In genomic region chr13:44660050-44660449, GRCh38 we compare ENCODE assay signal across 34 cellular contexts.
DNase-seq lines count a peak whose midpoint lies in the region; ATAC-seq and TF ChIP-seq lines count a peak whose summit lies in the region.
"Had no signal": no experiment of that assay in that cellular context is flagged by ENCODE, and none has a peak within 500 bp of the region (broad histone marks: within the 10 kb centered on the region; RNA-seq: fewer than 3 reads in every experiment).

No MANE protein-coding gene starts in this region.

- no peak overlapping the region for H3K4me3 Mint-ChIP-seq in stimulated activated memory B cell treated with anti-CD40 and anti-IgM and Interleukin-4, amounts not matched to agents 10 μg/mL and 1 μg/mL and 100 μg/mL, for 72 hours
- H3K4me3 Mint-ChIP-seq: activated CD4-positive, alpha-beta memory T cell treated with anti-CD3 and anti-CD28 coated beads for 36 hours; effector memory CD8-positive, alpha-beta T cell; immature natural killer cell; nephron had no signal

- H3K36me3 Mint-ChIP-seq in stimulated activated memory B cell treated with anti-CD40 and anti-IgM and Interleukin-4, amounts not matched to agents 10 μg/mL and 1 μg/mL and 100 μg/mL, for 72 hours: no peaks in the 10 kb centered on the region
- H3K36me3 Mint-ChIP-seq: activated CD4-positive, alpha-beta memory T cell treated with anti-CD3 and anti-CD28 coated beads for 36 hours; activated naive CD4-positive, alpha-beta T cell treated with anti-CD3 and anti-CD28 coated beads, Interleukin-2, amount 50 U/mL, for 72 hours; immature natural killer cell had no signal

- DNase-seq in EL (peak; percentile 37), MG63 (peak; percentile 20), fibroblast of gingiva (ENCODE audit: low read depth) (peak; percentile 30), osteoblast (ENCODE audit: insufficient read length, low spot score, missing footprints) (no peak), mesenteric fat pad (ENCODE audit: low spot score) (no peak), ureter (ENCODE audit: low spot score) (no peak), H4 (ENCODE audit: low spot score) (no peak)
- DNase-seq: ACHN; activated CD4-positive, alpha-beta memory T cell treated with anti-CD3 and anti-CD28 coated beads for 36 hours; Caco-2; effector memory CD8-positive, alpha-beta T cell; gastrocnemius medialis; hypothalamus; immature natural killer cell; NCI-H1417 treated with DMSO at 0.1 percent for 48 hours; NCI-H2081; NCI-H226; NCI-H69; ovary; retina; stimulated activated CD4-positive, alpha-beta T cell treated with anti-CD3 and anti-CD28 coated beads, Interleukin-1b, Interleukin-23, amount 100 ng/mL, for 48 hours; stimulated activated CD8-positive, alpha-beta memory T cell treated with anti-CD3 and anti-CD28 coated beads, Interleukin-4, amount 100 ng/mL, for 48 hours; stomach; tibial artery had no signal

- no peaks in the 10 kb centered on the region for H3K4me1 Mint-ChIP-seq in stimulated activated memory B cell treated with anti-CD40 and anti-IgM and Interleukin-4, amounts not matched to agents 10 μg/mL and 1 μg/mL and 100 μg/mL, for 72 hours
- H3K4me1 Mint-ChIP-seq: immature natural killer cell, nephron had no signal

- TF ChIP-seq CTCF in osteoblast (IDR thresholded peaks at IDR 0.05; ENCODE audit: extremely low read depth, low read depth, low read length): no peak

- H3K9me3 ChIP-seq in MG63: no peaks in the 10 kb centered on the region
- no peaks in the 10 kb centered on the region for H3K9me3 ChIP-seq in osteoblast (ENCODE audit: low read depth, low read length)
- H3K9me3 ChIP-seq: BLaER1 treated with 17β-estradiol and CSF1 and Interleukin-3, amounts not matched to agents 10 nM and 100 nM; Caco-2; gastrocnemius medialis; ovary; stomach; tibial artery had no signal

- H3K4me2 ChIP-seq in osteoblast (ENCODE audit: insufficient read depth, low read length): peak overlapping the region; percentile 34
- H3K4me2 ChIP-seq: BLaER1 treated with 17β-estradiol and CSF1 and Interleukin-3, amounts not matched to agents 10 nM and 100 nM; smooth muscle cell had no signal

- no peak overlapping the region for H3K4me3 ChIP-seq in MG63
- H3K4me3 ChIP-seq in osteoblast (ENCODE audit: insufficient read depth, low read length): no peak overlapping the region
- H3K4me3 ChIP-seq: BLaER1 treated with 17β-estradiol and CSF1 and Interleukin-3, amounts not matched to agents 10 nM and 100 nM; cardiac muscle cell; coronary artery; gastrocnemius medialis; ovary; smooth muscle cell; stomach; tibial artery had no signal

- H3K27me3 Mint-ChIP-seq in stimulated activated memory B cell treated with anti-CD40 and anti-IgM and Interleukin-4, amounts not matched to agents 10 μg/mL and 1 μg/mL and 100 μg/mL, for 72 hours: peaks cover 21% of the 10 kb centered on the region

- H3K4me1 ChIP-seq in osteoblast (ENCODE audit: insufficient read depth, low read length): peaks cover 12% of the 10 kb centered on the region
- H3K4me1 ChIP-seq: BLaER1 treated with 17β-estradiol and CSF1 and Interleukin-3, amounts not matched to agents 10 nM and 100 nM; gastrocnemius medialis; stomach; tibial artery had no signal

- H3K9me3 Mint-ChIP-seq in stimulated activated memory B cell treated with anti-CD40 and anti-IgM and Interleukin-4, amounts not matched to agents 10 μg/mL and 1 μg/mL and 100 μg/mL, for 72 hours: no peaks in the 10 kb centered on the region
- H3K9me3 Mint-ChIP-seq: activated CD4-positive, alpha-beta memory T cell treated with anti-CD3 and anti-CD28 coated beads for 36 hours; activated naive CD4-positive, alpha-beta T cell treated with anti-CD3 and anti-CD28 coated beads, Interleukin-2, amount 50 U/mL, for 72 hours; activated T-helper 2 cell treated with anti-CD3 and anti-CD28 coated beads, Interferon-gamma antibody, Interleukin-2, Interleukin-4, amounts not matched to agents 10 μg/mL and 5 μg/mL and 100 μg/mL, durations not matched to agents 14 hours and 24 hours and 36 hours; effector memory CD8-positive, alpha-beta T cell; immature natural killer cell; nephron had no signal

- no peaks in the 10 kb centered on the region for H4K20me1 ChIP-seq in osteoblast (ENCODE audit: insufficient read depth, low read length)
- H4K20me1 ChIP-seq: BLaER1 treated with 17β-estradiol and CSF1 and Interleukin-3, amounts not matched to agents 10 nM and 100 nM had no signal

- H3K27ac ChIP-seq in osteoblast (ENCODE audit: low read depth, low read length): no peak overlapping the region
- H3K27ac ChIP-seq: BLaER1 treated with 17β-estradiol and CSF1 and Interleukin-3, amounts not matched to agents 10 nM and 100 nM; cardiac muscle cell; coronary artery; gastrocnemius medialis; ovary; stomach; tibial artery had no signal

- ATAC-seq in stimulated activated memory B cell treated with anti-CD40 and anti-IgM and Interleukin-4, amounts not matched to agents 10 μg/mL and 1 μg/mL and 100 μg/mL, for 72 hours: no peak
- ATAC-seq: activated CD4-positive, CD25-positive, alpha-beta regulatory T cell treated with anti-CD3 and anti-CD28 coated beads, Interleukin-2, amount 50 U/mL, for 24 hours; activated naive CD4-positive, alpha-beta T cell treated with anti-CD3 and anti-CD28 coated beads, Interleukin-2, amount 50 U/mL, for 72 hours; effector memory CD8-positive, alpha-beta T cell; gastrocnemius medialis; left lobe of liver had no signal

- H2AFZ ChIP-seq in osteoblast (ENCODE audit: low read length): peak overlapping the region; percentile 88

- H3K27me3 ChIP-seq in MG63: no peaks in the 10 kb centered on the region
- H3K27me3 ChIP-seq in osteoblast (ENCODE audit: insufficient read depth, low read length): no peaks in the 10 kb centered on the region
- H3K27me3 ChIP-seq: BLaER1 treated with 17β-estradiol and CSF1 and Interleukin-3, amounts not matched to agents 10 nM and 100 nM; cardiac muscle cell; gastrocnemius medialis; ovary; stomach; tibial artery had no signal

- no peaks in the 10 kb centered on the region for H3K79me2 ChIP-seq in osteoblast (ENCODE audit: insufficient read depth, low read length)

- H3K36me3 ChIP-seq in MG63 (no peaks in the 10 kb centered on the region), osteoblast (ENCODE audit: insufficient read depth, low read length) (no peaks in the 10 kb centered on the region)
- H3K36me3 ChIP-seq: BLaER1 treated with 17β-estradiol and CSF1 and Interleukin-3, amounts not matched to agents 10 nM and 100 nM; cardiac muscle cell; gastrocnemius medialis; ovary; stomach; tibial artery had no signal

- no peak overlapping the region for H3K27ac Mint-ChIP-seq in stimulated activated memory B cell treated with anti-CD40 and anti-IgM and Interleukin-4, amounts not matched to agents 10 μg/mL and 1 μg/mL and 100 μg/mL, for 72 hours
- H3K27ac Mint-ChIP-seq: activated CD4-positive, alpha-beta memory T cell treated with anti-CD3 and anti-CD28 coated beads for 36 hours; activated naive CD4-positive, alpha-beta T cell treated with anti-CD3 and anti-CD28 coated beads, Interleukin-2, amount 50 U/mL, for 72 hours; activated T-helper 2 cell treated with anti-CD3 and anti-CD28 coated beads, Interferon-gamma antibody, Interleukin-2, Interleukin-4, amounts not matched to agents 10 μg/mL and 5 μg/mL and 100 μg/mL, durations not matched to agents 14 hours and 24 hours and 36 hours; effector memory CD8-positive, alpha-beta T cell; immature natural killer cell; nephron had no signal

Comparison
In these comparisons a context has a peak if more than half of its experiments do, and no peak if none do; other contexts are left out.
1. DNase-seq: peak in EL (single experiment), MG63 (single experiment) and fibroblast of gingiva (single experiment); none in osteoblast (single experiment), mesenteric fat pad (single experiment), ureter (single experiment) and H4 (single experiment).